1 cellular context compared by ENCODE assay signal in genomic region chr7:101244385-101245146, GRCh38.
TF ChIP-seq lines count a peak whose summit lies in the region.

TSS of gene FIS1 (minus strand) at chr7:101245081. CDS start at chr7:101245004, 77 bp downstream.

TF ChIP-seq in HepG2, 621 proteins besides CTCF, POLR2A, EP300 and RAD21 (continued from another document and continues in another):
- TF ChIP-seq ARID4A (CRISPR knock-in tag; IDR thresholded peaks at IDR 0.05; ENCODE audit: borderline replicate concordance): peak; percentile 92
- peak; percentile 65 for TF ChIP-seq CCDC6 (CRISPR knock-in tag; IDR thresholded peaks at IDR 0.05)
- TF ChIP-seq ZNF564 (CRISPR knock-in tag; IDR thresholded peaks at IDR 0.05): peak; percentile 40; the same call in 1 of the 2 replicates
- 0 out of 2 replicates have a peak, but pooled peaks have one; percentile 19 for TF ChIP-seq ZNF670 (CRISPR knock-in tag; IDR thresholded peaks at IDR 0.05; ENCODE audit: borderline replicate concordance)
- peak; percentile 79 for TF ChIP-seq TAF1 (CRISPR knock-in tag; IDR thresholded peaks at IDR 0.05)
- peak; percentile 91 for TF ChIP-seq RBM22 (optimal IDR thresholded peaks at IDR 0.05; ENCODE audit: low read length)
- TF ChIP-seq SALL2 (CRISPR knock-in tag; IDR thresholded peaks at IDR 0.05): peak; percentile 49
- peak; percentile 53; the same call in 1 of the 2 replicates for TF ChIP-seq ZNF543 (CRISPR knock-in tag; IDR thresholded peaks at IDR 0.05)
- 0 out of 2 replicates have a peak, but pooled peaks have one; percentile 9 for TF ChIP-seq RFX5 (IDR thresholded peaks at IDR 0.05; ENCODE audit: low read depth, low read length)
- 0 out of 2 replicates have a peak, but pooled peaks have one; percentile 32 for TF ChIP-seq ZNF34 (CRISPR knock-in tag; IDR thresholded peaks at IDR 0.05; ENCODE audit: borderline replicate concordance)
- TF ChIP-seq ZFP90 (CRISPR knock-in tag; IDR thresholded peaks at IDR 0.05; ENCODE audit: borderline replicate concordance): peak; percentile 61; the same call in 1 of the 2 replicates
- no peak; the same call in 1 of the 2 replicates for TF ChIP-seq TSC22D2 (CRISPR knock-in tag; IDR thresholded peaks at IDR 0.05; ENCODE audit: borderline replicate concordance)
- TF ChIP-seq ZNF335 (CRISPR knock-in tag; IDR thresholded peaks at IDR 0.05): peak; percentile 40; the same call in 1 of the 2 replicates
- peak; percentile 89; the same call in 1 of the 2 replicates for TF ChIP-seq SNAI1 (CRISPR knock-in tag; IDR thresholded peaks at IDR 0.05; ENCODE audit: borderline replicate concordance)
- TF ChIP-seq ZNF572 (CRISPR knock-in tag; IDR thresholded peaks at IDR 0.05): no peak
- TF ChIP-seq ZIK1 (CRISPR knock-in tag; IDR thresholded peaks at IDR 0.05; ENCODE audit: borderline replicate concordance, low read depth): peak; percentile 68
- peak; percentile 32 for TF ChIP-seq ZNF407 (CRISPR knock-in tag; IDR thresholded peaks at IDR 0.05; ENCODE audit: not compliant biosample characterization)
- peak; percentile 70 for TF ChIP-seq ZNF280B (CRISPR knock-in tag; IDR thresholded peaks at IDR 0.05; ENCODE audit: borderline replicate concordance)
- 0 out of 2 replicates have a peak, but pooled peaks have one; percentile 53 for TF ChIP-seq MIER3 (CRISPR knock-in tag; IDR thresholded peaks at IDR 0.05; ENCODE audit: borderline replicate concordance)
- TF ChIP-seq ZNF264 (CRISPR knock-in tag; IDR thresholded peaks at IDR 0.05): peak; percentile 62
- TF ChIP-seq SAFB2 (CRISPR knock-in tag; IDR thresholded peaks at IDR 0.05; ENCODE audit: borderline replicate concordance, low read depth): peak; percentile 26; the same call in 1 of the 2 replicates
- TF ChIP-seq GATAD2A (CRISPR knock-in tag; IDR thresholded peaks at IDR 0.05): peak; percentile 31; the same call in 1 of the 2 replicates
- TF ChIP-seq ZSCAN21 (CRISPR knock-in tag; IDR thresholded peaks at IDR 0.05; ENCODE audit: borderline replicate concordance): 0 out of 2 replicates have a peak, but pooled peaks have one; percentile 52
- no peak for TF ChIP-seq EEA1 (CRISPR knock-in tag; IDR thresholded peaks at IDR 0.05; ENCODE audit: borderline replicate concordance)
- TF ChIP-seq ZNF644 (CRISPR knock-in tag; IDR thresholded peaks at IDR 0.05; ENCODE audit: low read depth): no peak
- peak; percentile 68; the same call in 1 of the 2 replicates for TF ChIP-seq TMF1 (CRISPR knock-in tag; IDR thresholded peaks at IDR 0.05; ENCODE audit: low read depth)
- peak; percentile 85; the same call in 1 of the 2 replicates for TF ChIP-seq ZNF619 (CRISPR knock-in tag; IDR thresholded peaks at IDR 0.05)
- no peak for TF ChIP-seq ZNF777 (CRISPR knock-in tag; IDR thresholded peaks at IDR 0.05)
- peak; percentile 57; the same call in 1 of the 2 replicates for TF ChIP-seq HIC2 (CRISPR knock-in tag; IDR thresholded peaks at IDR 0.05; ENCODE audit: low read depth)
- peak; percentile 84; the same call in 1 of the 2 replicates for TF ChIP-seq KDM3A (CRISPR knock-in tag; IDR thresholded peaks at IDR 0.05; ENCODE audit: low read depth)
- peak; percentile 59; the same call in 1 of the 2 replicates for TF ChIP-seq ZNF431 (CRISPR knock-in tag; IDR thresholded peaks at IDR 0.05; ENCODE audit: borderline replicate concordance, low read depth)
- peak; percentile 40; the same call in 1 of the 2 replicates for TF ChIP-seq NFYC (CRISPR knock-in tag; IDR thresholded peaks at IDR 0.05)
- TF ChIP-seq SP5 (CRISPR knock-in tag; IDR thresholded peaks at IDR 0.05; ENCODE audit: borderline replicate concordance, low read depth): peak; percentile 80; the same call in 1 of the 2 replicates
- TF ChIP-seq CENPT (CRISPR knock-in tag; IDR thresholded peaks at IDR 0.05; ENCODE audit: low read depth): no peak
- TF ChIP-seq AGO1 (IDR thresholded peaks at IDR 0.05; ENCODE audit: low read depth, low read length, poor library complexity, severe bottlenecking): peak; percentile 80
- TF ChIP-seq GATAD1 (CRISPR knock-in tag; IDR thresholded peaks at IDR 0.05): peak; percentile 92
- peak; percentile 90; the same call in 1 of the 2 replicates for TF ChIP-seq MXD1 (CRISPR knock-in tag; IDR thresholded peaks at IDR 0.05)
- no peak for TF ChIP-seq IKZF1 (IDR thresholded peaks at IDR 0.05)
- TF ChIP-seq ATAD3A (CRISPR knock-in tag; IDR thresholded peaks at IDR 0.05): no peak
- TF ChIP-seq ZBTB44 (CRISPR knock-in tag; IDR thresholded peaks at IDR 0.05): 0 out of 2 replicates have a peak, but pooled peaks have one; percentile 68
- 0 out of 2 replicates have a peak, but pooled peaks have one; percentile 26 for TF ChIP-seq ZBTB14 (CRISPR knock-in tag; IDR thresholded peaks at IDR 0.05)
- TF ChIP-seq GFI1 (CRISPR knock-in tag; IDR thresholded peaks at IDR 0.05; ENCODE audit: borderline replicate concordance): 0 out of 2 replicates have a peak, but pooled peaks have one; percentile 45
- TF ChIP-seq CENPX (CRISPR knock-in tag; IDR thresholded peaks at IDR 0.05): no peak
